20 cellular contexts compared by ENCODE assay signal in genomic region chr13:44379885-44380284, GRCh38. TPM values are rescaled to one million over a fixed set of nuclear protein-coding genes. Genes with fewer than 3 reads are reported as not detected.
"Had no signal": no experiment of that assay in that cellular context is flagged by ENCODE, and none has a peak within 500 bp of the region (broad histone marks: within the 10 kb centered on the region; RNA-seq: fewer than 3 reads in every experiment).

No MANE protein-coding gene starts in this region.

- H3K27ac Mint-ChIP-seq: activated CD4-positive, alpha-beta memory T cell treated with anti-CD3 and anti-CD28 coated beads for 36 hours; activated naive CD8-positive, alpha-beta T cell treated with anti-CD3 and anti-CD28 coated beads for 36 hours; activated T-cell treated with anti-CD3 and anti-CD28 coated beads, Interleukin-2, amount 50 U/mL, for 72 hours; natural killer cell; stimulated activated naive CD8-positive, alpha-beta T cell treated with anti-CD3 and anti-CD28 coated beads, Interleukin-15, Interleukin-2, amounts not matched to agents 100 ng/mL and 50 ng/mL, for 24 hours; T-cell had no signal

- H3K36me3 ChIP-seq: thoracic aorta had no signal

- FAIRE-seq: colon, urothelium cell line had no signal

- H3K9me3 Mint-ChIP-seq: activated CD4-positive, alpha-beta memory T cell treated with anti-CD3 and anti-CD28 coated beads for 36 hours; activated naive CD8-positive, alpha-beta T cell treated with anti-CD3 and anti-CD28 coated beads for 36 hours; activated T-cell treated with anti-CD3 and anti-CD28 coated beads, Interleukin-2, amount 50 U/mL, for 72 hours; natural killer cell; stimulated activated naive CD8-positive, alpha-beta T cell treated with anti-CD3 and anti-CD28 coated beads, Interleukin-15, Interleukin-2, amounts not matched to agents 100 ng/mL and 50 ng/mL, for 24 hours; T-cell had no signal

- H3K27me3 ChIP-seq: esophagus muscularis mucosa had no signal

- H3K4me1 Mint-ChIP-seq: activated naive CD8-positive, alpha-beta T cell treated with anti-CD3 and anti-CD28 coated beads for 36 hours; T-cell had no signal

- H3K36me3 Mint-ChIP-seq: activated CD4-positive, alpha-beta memory T cell treated with anti-CD3 and anti-CD28 coated beads for 36 hours; activated naive CD8-positive, alpha-beta T cell treated with anti-CD3 and anti-CD28 coated beads for 36 hours; natural killer cell; T-cell had no signal

- H3K4me3 ChIP-seq: esophagus muscularis mucosa, thoracic aorta had no signal

- H3K9me3 ChIP-seq: esophagus muscularis mucosa, thoracic aorta had no signal

- H3K4me3 Mint-ChIP-seq: activated CD4-positive, alpha-beta memory T cell treated with anti-CD3 and anti-CD28 coated beads for 36 hours; activated naive CD8-positive, alpha-beta T cell treated with anti-CD3 and anti-CD28 coated beads for 36 hours; activated T-cell treated with anti-CD3 and anti-CD28 coated beads, Interleukin-2, amount 50 U/mL, for 72 hours; natural killer cell; stimulated activated naive CD8-positive, alpha-beta T cell treated with anti-CD3 and anti-CD28 coated beads, Interleukin-15, Interleukin-2, amounts not matched to agents 100 ng/mL and 50 ng/mL, for 24 hours; T-cell had no signal

- H3K27ac ChIP-seq: esophagus muscularis mucosa, thoracic aorta, VCaP had no signal

- DNase-seq: activated CD4-positive, alpha-beta memory T cell treated with anti-CD3 and anti-CD28 coated beads for 36 hours; activated gamma-delta T cell treated with Interleukin-2 at 50 U/mL for 16 hours; activated naive CD8-positive, alpha-beta T cell treated with anti-CD3 and anti-CD28 coated beads for 36 hours; activated T-cell treated with anti-CD3 and anti-CD28 coated beads, Interleukin-2, amount 50 U/mL, for 72 hours; anterior cingulate cortex; islet precursor cell; left ventricle myocardium superior; natural killer cell; nucleus accumbens; stimulated activated CD4-positive, alpha-beta T cell treated with anti-CD3 and anti-CD28 coated beads, Interleukin-15, amount 100 ng/mL, for 24 hours; stimulated activated CD4-positive, alpha-beta T cell treated with anti-CD3 and anti-CD28 coated beads, Interleukin-4, amount 100 ng/mL, for 24 hours; T-cell; T1000 had no signal

RNA-seq across cellular contexts. Expression of gene SERP2, which starts 6.3 kb away (rescaled TPM):
- total RNA-seq: activated CD4-positive, alpha-beta memory T cell treated with anti-CD3 and anti-CD28 coated beads for 36 hours; SK-MEL-5 had no signal
